In the genomic region with DNA sequence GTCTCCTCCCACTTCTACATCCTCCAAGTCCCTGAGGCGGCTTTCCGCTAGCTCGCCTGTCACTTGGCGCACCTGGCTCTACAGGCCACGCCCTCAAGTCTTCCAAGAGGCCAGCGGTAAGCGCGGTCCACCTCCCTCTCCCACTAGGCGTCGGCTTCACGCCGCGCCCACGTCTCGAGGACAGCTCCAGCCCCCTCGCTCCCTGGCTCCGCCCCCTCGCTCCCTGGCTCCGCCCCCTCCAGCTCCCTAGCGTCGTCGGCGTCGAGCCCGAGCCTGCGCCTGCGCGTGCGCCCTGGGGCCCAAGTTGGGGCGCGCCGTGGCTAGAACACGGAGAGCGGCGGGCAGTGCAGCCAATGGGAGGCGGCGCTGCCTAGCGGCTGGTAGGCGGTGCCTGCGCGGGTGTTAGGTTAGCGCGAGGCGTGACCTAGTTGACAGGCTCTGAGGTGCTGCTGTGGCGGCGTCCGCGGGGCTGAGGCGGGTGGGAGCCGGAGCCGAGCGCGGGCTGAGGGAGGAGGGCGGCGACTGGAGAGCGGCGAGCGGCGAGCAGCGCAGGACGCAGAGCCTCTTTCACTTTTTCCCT, we compare ENCODE assay signal across 9 cellular contexts. TPM values are rescaled to one million over a fixed set of nuclear protein-coding genes. Genes with fewer than 3 reads are reported as not detected.
A peak's percentile ranks its signal among the peaks of the same experiment; 100 is the strongest.
DNase-seq lines count a peak whose midpoint lies in the region; ATAC-seq and TF ChIP-seq lines count a peak whose summit lies in the region.
"Had no signal": no experiment of that assay in that cellular context is flagged by ENCODE, and none has a peak within 500 bp of the region (broad histone marks: within the 10 kb centered on the region; RNA-seq: fewer than 3 reads in every experiment).

A gene (plus strand): TSS at position 431 of the 580 bp plus-strand sequence.

- peak; percentile 60 to 77 (median 69) for TF ChIP-seq POLR2A in body of pancreas (IDR thresholded peaks at IDR 0.05)
- peak; percentile 69 for TF ChIP-seq POLR2A in prostate gland (IDR thresholded peaks at IDR 0.05)

- H3K4me1 ChIP-seq in ES-I3 (ENCODE audit: insufficient read depth, low read length) (no peaks in the 10 kb centered on the region), RWPE2 (ENCODE audit: insufficient read depth, poor library complexity, severe bottlenecking) (no peaks in the 10 kb centered on the region), body of pancreas (no peaks in the 10 kb centered on the region), prostate gland (replicated peaks) (no peaks in the 10 kb centered on the region), aorta (ENCODE audit: control insufficient read depth in 1 of 2, insufficient read depth in 2 of 2, low read length in 2 of 2) (no peaks in the 10 kb centered on the region), SJCRH30 (no peaks in the 10 kb centered on the region)

- H3K4me3 ChIP-seq in RWPE2 (ENCODE audit: severe bottlenecking) (peak within 1 kb of the TSS; percentile 53), body of pancreas (peak within 1 kb of the TSS; percentile 33 to 67), prostate gland (peak within 1 kb of the TSS; percentile 65 to 76), aorta (ENCODE audit: low read length in 2 of 2) (peak within 1 kb of the TSS; percentile 70 to 83), SJCRH30 (no peak within 1 kb of the TSS)

- WGBS in body of pancreas, 2 donors, result 0 to 3% methylated on average over 30 to 61 of the region's 61 CpGs
- under 1% methylated on average over 60 of the region's 61 CpGs for WGBS in prostate gland
- WGBS in aorta, 2 donors, result 2% methylated on average over 41 to 61 of the region's 61 CpGs

- H3K27me3 ChIP-seq in RWPE2 (ENCODE audit: insufficient read depth, poor library complexity, severe bottlenecking) (no peaks in the 10 kb centered on the region), body of pancreas (no peaks in the 10 kb centered on the region), prostate gland (replicated peaks; ENCODE audit: insufficient read depth) (no peaks in the 10 kb centered on the region), aorta (ENCODE audit: control insufficient read depth in 1 of 2, insufficient read depth in 2 of 2, low read length in 1 of 2) (no peaks in the 10 kb centered on the region), SJCRH30 (no peaks in the 10 kb centered on the region)

- no peak within 1 kb of the TSS for H3K27ac ChIP-seq in RWPE2 (ENCODE audit: poor library complexity, severe bottlenecking)
- H3K27ac ChIP-seq in body of pancreas, result peak within 1 kb of the TSS; percentile 57 to 85 (median 70)
- H3K27ac ChIP-seq in prostate gland, result peak within 1 kb of the TSS; percentile 71 to 73
- no peak within 1 kb of the TSS for H3K27ac ChIP-seq in aorta (ENCODE audit: low read depth in 1 of 2, low read length in 2 of 2)
- no peak within 1 kb of the TSS for H3K27ac ChIP-seq in SJCRH30

- ATAC-seq in RWPE2 (ENCODE audit: low read depth) (peak; percentile 97), body of pancreas (peak; percentile 97), aorta (ENCODE audit: low FRiP score) (peak; percentile 98)

- H3K9me3 ChIP-seq in ES-I3 (ENCODE audit: control insufficient read depth, insufficient read depth, low read length) (no peaks in the 10 kb centered on the region; the same call in 1 of the 2 replicates), RWPE2 (ENCODE audit: severe bottlenecking) (peaks cover 6% of the 10 kb centered on the region), body of pancreas (no peaks in the 10 kb centered on the region), prostate gland (no peaks in the 10 kb centered on the region), aorta (ENCODE audit: control insufficient read depth, low read length) (no peaks in the 10 kb centered on the region), SJCRH30 (replicated peaks) (no peaks in the 10 kb centered on the region)

- peak; percentile 91 for DNase-seq in M059J (ENCODE audit: low read depth)
- DNase-seq in RWPE2 (ENCODE audit: low spot score), result peak; percentile 93
- DNase-seq in body of pancreas, result peak; percentile 96 to 99 (median 98)
- peak; percentile 8 to 93 (median 79) for DNase-seq in hypothalamus (lab: John Stamatoyannopoulos, UW)
- peak; percentile 87 for DNase-seq in prostate gland (ENCODE audit: low spot score)
- peak; percentile 92 to 99 for DNase-seq in aorta
- no peak for DNase-seq in SJCRH30

- TF ChIP-seq CTCF in RWPE2 (IDR thresholded peaks at IDR 0.05; ENCODE audit: poor library complexity, severe bottlenecking) (no peak), body of pancreas (IDR thresholded peaks at IDR 0.05) (peak in 3 of 7 experiments; percentile 43 to 47 (median 45)), prostate gland (IDR thresholded peaks at IDR 0.05) (peak in 2 of 4 experiments; percentile 33 to 43)

- intact Hi-C loops in body of pancreas (cut with DNase I), result no loop called here
- intact Hi-C loops in prostate gland (cut with DNase I), result loop anchor here (10.0 kb wide), 1 partner anchor 60 kb away; no protein-coding TSS in a partner anchor
- intact Hi-C loops in aorta (cut with DNase I), result loop anchor here in 1 of 2 donors (10.0 kb wide), 1 partner anchor 60 kb away; no protein-coding TSS in a partner anchor

- peak within 1 kb of the TSS; percentile 74; the same call in 1 of the 2 replicates for H3K9ac ChIP-seq in ES-I3 (ENCODE audit: low read depth, low read length)

- H3K36me3 ChIP-seq in ES-I3 (ENCODE audit: insufficient read depth, low read length), result no peaks in the 10 kb centered on the region
- H3K36me3 ChIP-seq in RWPE2 (ENCODE audit: low read depth), result no peaks in the 10 kb centered on the region
- H3K36me3 ChIP-seq in body of pancreas (replicated peaks in 1 of 2; ENCODE audit: insufficient read depth in 1 of 2, low read depth in 2 of 2), result no peaks in the 10 kb centered on the region
- no peaks in the 10 kb centered on the region for H3K36me3 ChIP-seq in prostate gland
- no peaks in the 10 kb centered on the region for H3K36me3 ChIP-seq in aorta (ENCODE audit: control insufficient read depth in 1 of 2, insufficient read depth in 2 of 2, low read length in 1 of 2)
- no peaks in the 10 kb centered on the region for H3K36me3 ChIP-seq in SJCRH30

RNA-seq across cellular contexts. Expression of the gene that starts here (rescaled TPM):
- total RNA-seq in M059J (2014; rRNA removed; shearing (Covaris generic)), result 0.44 and 1.8 TPM in 2 replicates
- 10 to 100 TPM in 1 of 2 donors, 1 to 10 TPM in 1; 8.3 to 21.8 TPM for total RNA-seq in body of pancreas
- 10 to 100 TPM in 1 of 2 donors, 1 to 10 TPM in 1; 8.0 to 19.4 TPM for total RNA-seq in prostate gland
- total RNA-seq in aorta, result 10 to 100 TPM in 1 of 2 donors, 1 to 10 TPM in 1; 6.2 to 11.2 TPM
- 1 to 10 TPM in 1 of 2 donors, under 1 TPM in 1; 0.90 to 3.4 TPM for polyA plus RNA-seq in aorta
- total RNA-seq in SJCRH30 (2014; rRNA removed; shearing (Covaris generic)), result 0.08 and 0.12 TPM in 2 replicates
- total RNA-seq: T-helper 2 cell treated with Interferon-gamma antibody and Interleukin-4, amounts not matched to agents 100 ng/mL and 5 ng/mL, for 36 hours had no signal

Comparison
In these comparisons a context has a peak if more than half of its experiments do, and no peak if none do; other contexts are left out.
1. DNase-seq: peak in M059J (single experiment), RWPE2 (single experiment), body of pancreas (4 of 4), hypothalamus (51 of 51), prostate gland (single experiment) and aorta (2 of 2); none in SJCRH30 (0 of 2).
2. H3K27ac ChIP-seq: peak in body of pancreas (4 of 4) and prostate gland (2 of 2); none in RWPE2 (single experiment), aorta (0 of 2) and SJCRH30 (single experiment).
3. Peak in every context shown above with its lines, with median percentiles within 50 percentile points of each other: ATAC-seq.